ENCODE assay signal across 34 cellular contexts in genomic region chrX:137891431-137891830, GRCh38.
"Had no signal": no experiment of that assay in that cellular context is flagged by ENCODE, and none has a peak within 500 bp of the region (broad histone marks: within the 10 kb centered on the region; RNA-seq: fewer than 3 reads in every experiment).

No MANE protein-coding gene starts in this region.

- H3K4me3 ChIP-seq: MG63 had no signal

- DNase-seq: Karpas-422, Kasumi-1, KG1, MG63, MM.1S, MV-4-11, NCI-H1048, NCI-H1092, NCI-H1092 treated with DMSO at 0.1 percent for 48 hours, NCI-H1105, NCI-H1105 treated with DMSO at 0.1 percent for 48 hours, NCI-H1417, NCI-H1417 treated with DMSO at 0.1 percent for 48 hours, NCI-H1436, NCI-H1436 treated with DMSO at 0.1 percent for 48 hours, NCI-H146, NCI-H1694, NCI-H1694 treated with DMSO at 0.1 percent for 48 hours, NCI-H187, NCI-H187 treated with DMSO at 0.1 percent for 48 hours, NCI-H1930, NCI-H2029, NCI-H2029 treated with DMSO at 0.1 percent for 48 hours, NCI-H2081, NCI-H2081 treated with DMSO at 0.1 percent for 48 hours, NCI-H2107, NCI-H2171, NCI-H2171 treated with DMSO at 0.1 percent for 48 hours, NCI-H2227 treated with DMSO at 0.1 percent for 48 hours, NCI-H226, NCI-H345, NCI-H446, NCI-H446 treated with DMSO at 0.1 percent for 48 hours had no signal

- H3K36me3 ChIP-seq: MG63 had no signal

- H3K27ac ChIP-seq: KMS-11 had no signal

- H3K9me3 ChIP-seq: MG63 had no signal

- H3K4me2 ChIP-seq: KMS-11 had no signal

- H3K9ac ChIP-seq: KMS-11 had no signal

- H3K27me3 ChIP-seq: MG63 had no signal
